23 cellular contexts compared by ENCODE assay signal in the genomic region with DNA sequence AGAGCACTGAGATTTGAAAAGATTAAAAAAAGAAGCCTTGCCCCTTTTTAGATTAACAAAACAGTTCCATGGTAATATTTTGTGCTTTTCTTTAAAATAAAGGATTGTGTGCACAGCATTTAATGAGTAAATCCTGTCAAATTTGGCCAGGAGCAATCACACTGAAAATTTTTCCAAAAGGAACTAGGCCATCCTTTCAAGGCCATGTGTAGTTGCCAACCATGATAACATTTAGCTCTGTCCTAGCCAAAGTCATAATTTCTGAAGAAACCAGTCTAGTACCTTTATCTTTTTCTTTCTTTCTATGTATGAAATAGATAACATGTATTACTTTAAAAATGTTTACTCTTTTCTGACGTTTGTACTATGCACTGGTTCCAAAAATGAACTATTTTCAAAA.
DNase-seq lines count a peak whose midpoint lies in the region; ATAC-seq, FAIRE-seq and TF ChIP-seq lines count a peak whose summit lies in the region.
"Had no signal": no experiment of that assay in that cellular context is flagged by ENCODE, and none has a peak within 500 bp of the region (broad histone marks: within the 10 kb centered on the region; RNA-seq: fewer than 3 reads in every experiment).

No MANE protein-coding gene starts in this region.

- peak overlapping the region in 1 of 5 experiments; percentile 98 for H3K27ac Mint-ChIP-seq in brain
- H3K27ac Mint-ChIP-seq in nephron progenitor cell, result no peak overlapping the region
- no peak overlapping the region for H3K27ac Mint-ChIP-seq in T-helper 17 cell
- H3K27ac Mint-ChIP-seq: activated CD8-positive, alpha-beta T cell treated with anti-CD3 and anti-CD28 coated beads, Interleukin-2, amount 10 ng/mL, durations not matched to agents 7 days and 5 days; activated naive CD4-positive, alpha-beta T cell treated with anti-CD3 and anti-CD28 coated beads for 36 hours; activated T-cell treated with anti-CD3 and anti-CD28 coated beads, Interleukin-2, amount 50 U/mL, for 24 hours had no signal

- no peaks in the 10 kb centered on the region for H3K9me3 Mint-ChIP-seq in brain
- H3K9me3 Mint-ChIP-seq in nephron progenitor cell, result no peaks in the 10 kb centered on the region
- H3K9me3 Mint-ChIP-seq: activated naive CD4-positive, alpha-beta T cell treated with anti-CD3 and anti-CD28 coated beads for 36 hours; activated T-cell treated with anti-CD3 and anti-CD28 coated beads, Interleukin-2, amount 50 U/mL, for 24 hours had no signal

- no peaks in the 10 kb centered on the region for H3K36me3 Mint-ChIP-seq in brain
- no peaks in the 10 kb centered on the region for H3K36me3 Mint-ChIP-seq in nephron progenitor cell (ENCODE audit: low read depth)
- no peaks in the 10 kb centered on the region for H3K36me3 Mint-ChIP-seq in T-helper 17 cell (ENCODE audit: low read depth)

- peaks cover 92% of the 10 kb centered on the region for H3K4me1 Mint-ChIP-seq in brain
- H3K4me1 Mint-ChIP-seq in nephron progenitor cell, result peaks cover 61% of the 10 kb centered on the region
- peaks cover 7% of the 10 kb centered on the region for H3K4me1 Mint-ChIP-seq in T-helper 17 cell

- FAIRE-seq in urothelium cell line (lab: Jason Lieb, UNC), result no peak
- FAIRE-seq: endothelial cell of umbilical vein, frontal cortex had no signal

- no peaks in the 10 kb centered on the region for H3K9me3 ChIP-seq in T-helper 17 cell (ENCODE audit: control insufficient read depth, low read length, poor library complexity, severe bottlenecking)
- H3K9me3 ChIP-seq: SJSA1, upper lobe of left lung had no signal

- TF ChIP-seq CTCF in brain (conservative IDR thresholded peaks at IDR 0.05) (no peak), nephron progenitor cell (IDR thresholded peaks at IDR 0.05) (no peak)

- H3K4me3 Mint-ChIP-seq in brain, result peak overlapping the region; percentile 88 to 94 (median 90)
- H3K4me3 Mint-ChIP-seq in nephron progenitor cell, result peak overlapping the region; percentile 40
- no peak overlapping the region for H3K4me3 Mint-ChIP-seq in T-helper 17 cell

- no peak for ATAC-seq in T-helper 17 cell
- ATAC-seq: activated CD8-positive, alpha-beta T cell treated with anti-CD3 and anti-CD28 coated beads, Interleukin-2, amount 10 ng/mL, durations not matched to agents 7 days and 5 days; stimulated activated naive CD8-positive, alpha-beta T cell treated with anti-CD3 and anti-CD28 coated beads, Interleukin-15, Interleukin-2, amounts not matched to agents 100 U/mL and 50 U/mL, for 24 hours had no signal

- H3K27me3 Mint-ChIP-seq in brain, result peaks cover 3% of the 10 kb centered on the region
- peaks cover 21% of the 10 kb centered on the region for H3K27me3 Mint-ChIP-seq in nephron progenitor cell (ENCODE audit: low read depth, poor library complexity)
- peaks cover 16% of the 10 kb centered on the region for H3K27me3 Mint-ChIP-seq in T-helper 17 cell

- in situ Hi-C loops in G401 (cut with HindIII; ENCODE audit: low sequenced_read_pairs), result no loop called here

- peak; percentile 55 for DNase-seq in DMS53 (lab: John Stamatoyannopoulos, UW)
- no peak for DNase-seq in DMS53 treated with DMSO at 0.1 percent for 48 hours (lab: John Stamatoyannopoulos, UW; ENCODE audit: unreplicated experiment)
- peak; percentile 21 for DNase-seq in G401 (ENCODE audit: low spot score)
- no peak for DNase-seq in nephron progenitor cell
- DNase-seq in DMS79 (lab: John Stamatoyannopoulos, UW), result no peak
- DNase-seq in urothelium cell line (ENCODE audit: low spot score), result no peak
- DNase-seq in T-helper 17 cell, result no peak
- DNase-seq: activated CD8-positive, alpha-beta T cell treated with anti-CD3 and anti-CD28 coated beads, Interleukin-2, amount 10 ng/mL, durations not matched to agents 7 days and 5 days; activated naive CD4-positive, alpha-beta T cell treated with anti-CD3 and anti-CD28 coated beads for 36 hours; activated T-cell treated with anti-CD3 and anti-CD28 coated beads, Interleukin-2, amount 50 U/mL, for 24 hours; AML-193; COR-L47; KG1; midbrain; NCI-H526; occipital lobe; stimulated activated naive CD8-positive, alpha-beta T cell treated with anti-CD3 and anti-CD28 coated beads, Interleukin-15, Interleukin-2, amounts not matched to agents 100 U/mL and 50 U/mL, for 24 hours; T-helper 9 cell; upper lobe of left lung had no signal

Comparison
In these comparisons a context has a peak if more than half of its experiments do, and no peak if none do; other contexts are left out.
1. DNase-seq: peak in DMS53 (single experiment) and G401 (single experiment); none in DMS53 treated with DMSO at 0.1 percent for 48 hours (single experiment), nephron progenitor cell (single experiment), DMS79 (single experiment), urothelium cell line (single experiment) and T-helper 17 cell (0 of 3).